Comparison of ENCODE assay signal across 14 cellular contexts in the genomic region with DNA sequence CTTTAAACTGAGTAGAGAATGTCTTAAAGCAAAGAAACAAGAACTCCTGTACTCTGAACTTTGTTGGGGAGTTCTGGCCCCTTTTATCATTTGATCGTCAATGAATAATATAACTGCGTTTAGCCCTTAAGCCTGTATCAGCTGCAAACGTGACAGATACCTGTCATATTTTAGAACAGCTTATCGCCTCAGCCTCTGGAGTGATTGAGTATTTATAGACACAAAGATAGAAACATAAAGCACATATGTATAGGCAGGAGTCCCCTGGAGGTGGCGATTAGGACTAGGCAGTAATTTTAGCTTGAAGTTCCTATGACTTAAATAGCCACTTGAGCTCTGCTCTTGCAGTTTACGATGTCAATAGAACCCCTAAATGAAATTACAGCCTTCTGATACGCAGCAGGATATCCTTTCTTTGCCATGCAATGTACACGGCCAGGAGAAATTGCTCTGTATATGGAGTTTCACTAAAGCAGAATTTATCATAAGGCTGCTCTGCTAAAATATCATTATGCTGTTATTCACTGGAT.
"Had no signal": no experiment of that assay in that cellular context is flagged by ENCODE, and none has a peak within 500 bp of the region (broad histone marks: within the 10 kb centered on the region; RNA-seq: fewer than 3 reads in every experiment).

No MANE protein-coding gene starts in this region.

- H3K27me3 ChIP-seq: hepatocyte, neural progenitor cell, ovary, upper lobe of right lung had no signal

- H3K36me3 ChIP-seq: neural progenitor cell, ovary, thoracic aorta, upper lobe of right lung had no signal

- H3K4me3 ChIP-seq: coronary artery, hepatocyte, neural progenitor cell, ovary, thoracic aorta, upper lobe of right lung had no signal

- H3K27ac ChIP-seq: coronary artery, hepatocyte, neural progenitor cell, ovary, thoracic aorta, upper lobe of right lung had no signal

- H3K9me3 ChIP-seq: ovary, thoracic aorta, upper lobe of right lung had no signal

- DNase-seq: activated CD4-positive, CD25-positive, alpha-beta regulatory T cell treated with anti-CD3 and anti-CD28 coated beads, Interleukin-2, amount 50 U/mL, for 72 hours; activated naive CD8-positive, alpha-beta T cell treated with anti-CD3 and anti-CD28 coated beads, Interleukin-2, amount 10 ng/mL, durations not matched to agents 7 days and 5 days; islet precursor cell; mammary epithelial cell; ovary; stimulated activated CD4-positive, alpha-beta T cell treated with anti-CD3 and anti-CD28 coated beads, Interleukin-1b, Interleukin-23, amount 100 ng/mL, for 48 hours; upper lobe of right lung had no signal

- H3K4me1 ChIP-seq: neural progenitor cell, upper lobe of right lung had no signal

- ATAC-seq: esophagus mucosa, left lobe of liver, sciatic nerve, upper lobe of right lung had no signal
